Comparison of ENCODE assay signal across 8 cellular contexts in genomic region chr2:233928594-233929351, GRCh38. TPM values are rescaled to one million over a fixed set of nuclear protein-coding genes. Genes with fewer than 3 reads are reported as not detected.
A peak's percentile ranks its signal among the peaks of the same experiment; 100 is the strongest.
DNase-seq lines count a peak whose midpoint lies in the region; ATAC-seq and TF ChIP-seq lines count a peak whose summit lies in the region.

No MANE protein-coding gene starts in this region.

- no peak overlapping the region for H3K27ac ChIP-seq in AG04450 (ENCODE audit: low read depth, low read length)

- peaks cover 9% of the 10 kb centered on the region for H3K27me3 ChIP-seq in AG04450 (ENCODE audit: control insufficient read depth, insufficient read depth, low read length)

- POLR2A ChIA-PET in AG04450 (lab: Yijun Ruan, JAX) = no interaction called here

- peak; percentile 65 for TF ChIP-seq CTCF in AG04450 (IDR thresholded peaks at IDR 0.05; ENCODE audit: low read depth, low read length)

- H3K9me3 ChIP-seq in AG04450 (ENCODE audit: control insufficient read depth, insufficient read depth, low read length) = no peaks in the 10 kb centered on the region

- TF ChIP-seq POLR2A in erythroblast (IDR thresholded peaks at IDR 0.05; ENCODE audit: low read length) = no peak

- no peak overlapping the region for H3K4me3 ChIP-seq in AG04450 (ENCODE audit: low read depth, low read length)

- no peak for DNase-seq in AG04450 (ENCODE audit: low read depth, low spot score)
- DNase-seq in GM03348 (ENCODE audit: low spot score) = peak; percentile 29
- DNase-seq in NCI-H82 (lab: John Stamatoyannopoulos, UW) = peak; percentile 69
- peak; percentile 48 to 71 for DNase-seq in erythroblast (lab: John Stamatoyannopoulos, UW)
- no peak for DNase-seq in NCI-H128 (lab: John Stamatoyannopoulos, UW; ENCODE audit: unreplicated experiment)
- DNase-seq in islet precursor cell = no peak

- CTCF ChIA-PET in AG04450 (lab: Charles Lee) = interaction anchor here (0.5 to 1.5 kb wide), 17 partner anchors 9 to 619 kb away, joined by 3 to 15 read pairs (median 4); partner anchors contain the start of genes TRPM8 and UGT1A5

- ATAC-seq in HG02759 (IDR thresholded peaks at IDR 0.05; ENCODE audit: unreplicated experiment) = no peak
- ATAC-seq in GM21367 (IDR thresholded peaks at IDR 0.05; ENCODE audit: unreplicated experiment) = no peak

RNA-seq across cellular contexts. Expression of gene TRPM8, which starts 11.6 kb away (rescaled TPM):
- 0.11 TPM in 1 of 2 replicates, not detected in the other for polyA plus RNA-seq in AG04450 (2011; rRNA removed)
- polyA minus RNA-seq in AG04450 (2011; rRNA and poly(A)+ RNA removed) = 0.26 TPM in 1 of 2 replicates, not detected in the other

Comparison
In these comparisons a context has a peak if more than half of its experiments do, and no peak if none do; other contexts are left out.
1. DNase-seq: peak in GM03348 (single experiment), NCI-H82 (single experiment) and erythroblast (2 of 2); none in AG04450 (single experiment), NCI-H128 (single experiment) and islet precursor cell (single experiment).